In the genomic region with DNA sequence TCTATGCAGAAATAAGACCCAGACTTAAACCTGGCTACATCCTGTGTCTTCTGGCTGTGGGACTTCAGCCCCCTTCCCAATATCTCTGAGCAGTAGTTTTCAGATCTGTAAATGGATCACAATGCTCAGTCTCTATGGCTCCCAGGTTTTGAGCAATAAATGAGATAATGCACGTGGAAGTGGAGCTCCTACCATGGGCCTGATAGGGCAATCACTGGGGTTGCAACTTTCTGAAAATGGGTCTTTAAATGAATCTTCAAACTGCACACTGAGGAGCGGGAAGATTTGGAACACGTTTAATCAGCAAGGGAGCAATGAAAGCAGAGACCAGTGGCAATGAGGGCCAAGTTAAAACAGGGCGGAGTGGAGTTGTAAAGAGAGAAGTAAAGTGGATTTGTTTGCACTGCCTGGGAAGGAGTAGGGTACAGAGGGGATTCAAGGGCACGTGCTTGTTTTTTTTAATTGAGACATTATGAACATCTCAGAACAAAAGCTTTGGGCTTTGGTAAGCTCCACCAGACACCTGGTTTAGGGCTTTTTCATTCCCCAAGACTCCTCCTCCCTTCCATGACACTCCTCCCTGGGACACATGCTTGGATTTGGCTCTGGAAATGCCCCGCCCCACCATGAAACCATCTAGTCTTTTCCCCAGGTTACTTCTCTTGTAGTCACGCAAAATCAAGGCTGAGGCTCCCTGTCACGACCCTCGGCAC, we compare ENCODE assay signal across 20 cellular contexts. TPM values are rescaled to one million over a fixed set of nuclear protein-coding genes. Genes with fewer than 3 reads are reported as not detected.
"Had no signal": no experiment of that assay in that cellular context is flagged by ENCODE, and none has a peak within 500 bp of the region (broad histone marks: within the 10 kb centered on the region; RNA-seq: fewer than 3 reads in every experiment).

No MANE protein-coding gene starts in this region.

- H3K4me1 Mint-ChIP-seq: activated B cell treated with CpG ODN at 0.5 μM for 24 hours; activated CD4-positive, alpha-beta T cell treated with anti-CD3 and anti-CD28 coated beads, Interleukin-2, amount 10 ng/mL, durations not matched to agents 24 days and 14 days; natural killer cell; stimulated activated memory B cell treated with anti-CD40 and anti-IgM and Interleukin-4, amounts not matched to agents 10 μg/mL and 1 μg/mL and 100 μg/mL, for 72 hours had no signal

- ATAC-seq: activated CD8-positive, alpha-beta T cell treated with anti-CD3 and anti-CD28 coated beads, Interleukin-2, amount 10 ng/mL, durations not matched to agents 7 days and 5 days; activated T-cell treated with anti-CD3 and anti-CD28 coated beads, Interleukin-2, amount 50 U/mL, for 72 hours; natural killer cell had no signal

- H3K4me3 Mint-ChIP-seq: activated B cell treated with CpG ODN at 0.5 μM for 24 hours; activated CD4-positive, alpha-beta T cell treated with anti-CD3 and anti-CD28 coated beads, Interleukin-2, amount 10 ng/mL, durations not matched to agents 24 days and 14 days; activated CD8-positive, alpha-beta T cell treated with anti-CD3 and anti-CD28 coated beads, Interleukin-2, amount 10 ng/mL, durations not matched to agents 7 days and 5 days; activated naive CD8-positive, alpha-beta T cell; activated T-cell treated with anti-CD3 and anti-CD28 coated beads, Interleukin-2, amount 50 U/mL, for 72 hours; natural killer cell; stimulated activated memory B cell treated with anti-CD40 and anti-IgM and Interleukin-4, amounts not matched to agents 10 μg/mL and 1 μg/mL and 100 μg/mL, for 72 hours had no signal

- H3K27ac Mint-ChIP-seq: activated B cell treated with CpG ODN at 0.5 μM for 24 hours; activated CD4-positive, alpha-beta T cell treated with anti-CD3 and anti-CD28 coated beads, Interleukin-2, amount 10 ng/mL, durations not matched to agents 24 days and 14 days; activated CD8-positive, alpha-beta T cell treated with anti-CD3 and anti-CD28 coated beads, Interleukin-2, amount 10 ng/mL, durations not matched to agents 7 days and 5 days; activated naive CD8-positive, alpha-beta T cell; activated T-cell treated with anti-CD3 and anti-CD28 coated beads, Interleukin-2, amount 50 U/mL, for 72 hours; natural killer cell; stimulated activated memory B cell treated with anti-CD40 and anti-IgM and Interleukin-4, amounts not matched to agents 10 μg/mL and 1 μg/mL and 100 μg/mL, for 72 hours had no signal

- H3K9me3 ChIP-seq: neutrophil, tibial artery, uterus had no signal

- H3K36me3 Mint-ChIP-seq: activated naive CD8-positive, alpha-beta T cell; natural killer cell; stimulated activated memory B cell treated with anti-CD40 and anti-IgM and Interleukin-4, amounts not matched to agents 10 μg/mL and 1 μg/mL and 100 μg/mL, for 72 hours had no signal

- DNase-seq: activated B cell treated with CpG ODN at 0.5 μM for 24 hours; activated CD4-positive, alpha-beta T cell treated with anti-CD3 and anti-CD28 coated beads, Interleukin-2, amount 10 ng/mL, durations not matched to agents 24 days and 14 days; activated CD8-positive, alpha-beta memory T cell treated with anti-CD3 and anti-CD28 coated beads, Interleukin-2, amount 50 U/mL, for 4 hours; activated CD8-positive, alpha-beta T cell treated with anti-CD3 and anti-CD28 coated beads, Interleukin-2, amount 10 ng/mL, durations not matched to agents 7 days and 5 days; activated gamma-delta T cell; activated T-cell treated with anti-CD3 and anti-CD28 coated beads, Interleukin-2, amount 50 U/mL, for 72 hours; amygdala; brain microvascular endothelial cell; effector CD8-positive, alpha-beta T cell; glutamatergic neuron; natural killer cell; stimulated activated CD4-positive, alpha-beta T cell treated with anti-CD3 and anti-CD28 coated beads, Interleukin-2, amount 100 ng/mL, for 48 hours; T-helper 2 cell; tibial artery; uterus had no signal

- H3K36me3 ChIP-seq: neutrophil, tibial artery, uterus had no signal

- H3K9me3 Mint-ChIP-seq: activated B cell treated with CpG ODN at 0.5 μM for 24 hours; activated CD4-positive, alpha-beta T cell treated with anti-CD3 and anti-CD28 coated beads, Interleukin-2, amount 10 ng/mL, durations not matched to agents 24 days and 14 days; activated T-cell treated with anti-CD3 and anti-CD28 coated beads, Interleukin-2, amount 50 U/mL, for 72 hours; natural killer cell; stimulated activated memory B cell treated with anti-CD40 and anti-IgM and Interleukin-4, amounts not matched to agents 10 μg/mL and 1 μg/mL and 100 μg/mL, for 72 hours had no signal

- H3K4me3 ChIP-seq: tibial artery, uterus had no signal

- H3K27ac ChIP-seq: brain microvascular endothelial cell, foreskin keratinocyte, neutrophil, parathyroid adenoma, tibial artery, uterus had no signal

- H3K4me1 ChIP-seq: parathyroid adenoma, uterus had no signal

- H3K27me3 ChIP-seq: brain microvascular endothelial cell, neutrophil, tibial artery, uterus had no signal

RNA-seq across cellular contexts. Expression of a gene that starts 42.7 kb away (rescaled TPM):
- total RNA-seq: activated B cell treated with CpG ODN at 0.5 μM for 24 hours; activated CD4-positive, alpha-beta T cell treated with anti-CD3 and anti-CD28 coated beads, Interleukin-2, amount 10 ng/mL, durations not matched to agents 24 days and 14 days had no signal
